Comparison of ENCODE assay signal across 2 cellular contexts in genomic region chr11:89176938-89177337, GRCh38.
TF ChIP-seq lines count a peak whose summit lies in the region.

No MANE protein-coding gene starts in this region.

TF ChIP-seq in HEK293, 187 proteins besides CTCF, POLR2A, EP300 and RAD21:
- TF ChIP-seq ZIC2 (tag by site-specific recombination; IDR thresholded peaks at IDR 0.05) (no peak), ZNF169 (tag by site-specific recombination; IDR thresholded peaks at IDR 0.05) (peak; percentile 95), ZNF596 (tag by site-specific recombination; IDR thresholded peaks at IDR 0.05) (peak; percentile 85)

TF ChIP-seq in GM12878, 131 proteins besides CTCF, POLR2A, EP300 and RAD21:
- TF ChIP-seq FOXK2 (IDR thresholded peaks at IDR 0.05) (no peak), ZZZ3 (IDR thresholded peaks at IDR 0.05; ENCODE audit: control insufficient read depth, insufficient read length, low read depth) (peak; percentile 6)
